ENCODE assay signal across 20 cellular contexts in the genomic region with DNA sequence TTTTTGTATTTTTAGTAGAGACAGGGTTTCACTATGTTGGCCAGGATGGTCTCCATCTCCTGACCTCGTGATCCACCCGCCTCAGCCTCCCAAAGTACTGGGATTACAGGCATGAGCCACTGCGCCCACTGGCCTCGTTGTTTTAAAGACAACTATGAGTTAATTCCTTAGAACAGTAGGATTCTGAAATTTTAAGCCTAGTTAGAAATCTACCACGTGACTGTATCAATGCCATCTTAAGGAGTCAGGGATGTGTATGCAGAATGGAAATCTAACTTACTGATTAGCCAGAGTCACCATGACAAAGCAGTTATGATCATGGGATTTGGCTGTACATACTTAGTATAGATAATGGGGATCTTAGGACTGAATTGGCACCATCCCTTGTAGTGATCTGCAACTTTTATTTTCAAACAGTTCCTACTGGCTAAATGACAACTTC. TPM values are rescaled to one million over a fixed set of nuclear protein-coding genes. Genes with fewer than 3 reads are reported as not detected.
DNase-seq lines count a peak whose midpoint lies in the region; ATAC-seq, FAIRE-seq and TF ChIP-seq lines count a peak whose summit lies in the region.
"Had no signal": no experiment of that assay in that cellular context is flagged by ENCODE, and none has a peak within 500 bp of the region (broad histone marks: within the 10 kb centered on the region; RNA-seq: fewer than 3 reads in every experiment).

No MANE protein-coding gene starts in this region.

- no peak for TF ChIP-seq POLR2A in body of pancreas (IDR thresholded peaks at IDR 0.05)

- peaks cover 53% of the 10 kb centered on the region for H3K36me3 Mint-ChIP-seq in activated T-cell treated with anti-CD3 and anti-CD28 coated beads, Interleukin-2, amount 50 U/mL, for 24 hours (ENCODE audit: low read depth)
- H3K36me3 Mint-ChIP-seq in activated T-cell treated with anti-CD3 and anti-CD28 coated beads, Interleukin-2, amount 50 U/mL, for 4 hours (ENCODE audit: insufficient read depth) = peaks cover 11% of the 10 kb centered on the region

- no peak for ATAC-seq in activated T-cell treated with anti-CD3 and anti-CD28 coated beads, Interleukin-2, amount 50 U/mL, for 4 hours
- ATAC-seq in body of pancreas = no peak
- ATAC-seq: left cardiac atrium had no signal

- DNase-seq in activated T-cell treated with anti-CD3 and anti-CD28 coated beads, Interleukin-2, amount 50 U/mL, for 24 hours = no peak
- DNase-seq in activated T-cell treated with anti-CD3 and anti-CD28 coated beads, Interleukin-2, amount 50 U/mL, for 4 hours = no peak
- DNase-seq in RWPE1 (ENCODE audit: low spot score) = no peak
- peak; percentile 71 for DNase-seq in fibroblast of gingiva (ENCODE audit: low read depth)
- DNase-seq in retinal pigment epithelial cell (ENCODE audit: low read depth) = peak; percentile 35
- DNase-seq in HTR-8/SVneo (ENCODE audit: insufficient read length, low spot score) = no peak
- DNase-seq in GDM1 (lab: John Stamatoyannopoulos, UW) = no peak
- no peak for DNase-seq in body of pancreas
- DNase-seq: amygdala, hippocampal formation, left cardiac atrium, NCI-H2029, NCI-H526, substantia nigra had no signal

- H3K9me3 Mint-ChIP-seq in activated T-cell treated with anti-CD3 and anti-CD28 coated beads, Interleukin-2, amount 50 U/mL, for 24 hours = no peaks in the 10 kb centered on the region
- H3K9me3 Mint-ChIP-seq in activated T-cell treated with anti-CD3 and anti-CD28 coated beads, Interleukin-2, amount 50 U/mL, for 4 hours = no peaks in the 10 kb centered on the region

- POLR2A ChIA-PET in RWPE1 (lab: Yijun Ruan, JAX; ENCODE audit: low non-redundant PET) = no interaction called here

- H3K36me3 ChIP-seq in body of pancreas (replicated peaks in 1 of 2; ENCODE audit: insufficient read depth in 1 of 2, low read depth in 2 of 2) = peaks cover 0 to 5% of the 10 kb centered on the region in 2 donors

- no peaks in the 10 kb centered on the region for H3K9me3 ChIP-seq in body of pancreas

- no peak overlapping the region for H3K4me3 Mint-ChIP-seq in activated T-cell treated with anti-CD3 and anti-CD28 coated beads, Interleukin-2, amount 50 U/mL, for 24 hours
- no peak overlapping the region for H3K4me3 Mint-ChIP-seq in activated T-cell treated with anti-CD3 and anti-CD28 coated beads, Interleukin-2, amount 50 U/mL, for 4 hours

- intact Hi-C loops in body of pancreas (cut with DNase I) = no loop called here

- peak overlapping the region; percentile 56 for H3K27ac ChIP-seq in RWPE1
- H3K27ac ChIP-seq in body of pancreas = no peak overlapping the region
- H3K27ac ChIP-seq: epithelial cell of prostate had no signal

- WGBS in body of pancreas, 2 donors = 83 to 84% methylated on average over 5 of the region's 5 CpGs

- H3K27ac Mint-ChIP-seq in activated T-cell treated with anti-CD3 and anti-CD28 coated beads, Interleukin-2, amount 50 U/mL, for 24 hours = peak overlapping the region; percentile 15

- no peak for FAIRE-seq in HTR-8/SVneo (lab: Jason Lieb, UNC)
- FAIRE-seq: colon, RCC 7860 had no signal

- no peaks in the 10 kb centered on the region for H3K27me3 Mint-ChIP-seq in activated T-cell treated with anti-CD3 and anti-CD28 coated beads, Interleukin-2, amount 50 U/mL, for 24 hours
- no peaks in the 10 kb centered on the region for H3K27me3 Mint-ChIP-seq in activated T-cell treated with anti-CD3 and anti-CD28 coated beads, Interleukin-2, amount 50 U/mL, for 4 hours (ENCODE audit: low read depth)

- H3K27me3 ChIP-seq in body of pancreas = no peaks in the 10 kb centered on the region

- TF ChIP-seq CTCF in RWPE1 (conservative IDR thresholded peaks at IDR 0.05; ENCODE audit: low read depth) (no peak), retinal pigment epithelial cell (conservative IDR thresholded peaks at IDR 0.05; ENCODE audit: low read depth, low read length) (no peak), body of pancreas (IDR thresholded peaks at IDR 0.05) (no peak)

- H3K4me3 ChIP-seq in retinal pigment epithelial cell (ENCODE audit: low read length) (no peak overlapping the region), body of pancreas (no peak overlapping the region)

- H3K4me1 ChIP-seq in body of pancreas = peaks cover 26% of the 10 kb centered on the region

- peaks cover 39% of the 10 kb centered on the region for H3K4me1 Mint-ChIP-seq in activated T-cell treated with anti-CD3 and anti-CD28 coated beads, Interleukin-2, amount 50 U/mL, for 24 hours (ENCODE audit: low read depth)
- peaks cover 33% of the 10 kb centered on the region for H3K4me1 Mint-ChIP-seq in activated T-cell treated with anti-CD3 and anti-CD28 coated beads, Interleukin-2, amount 50 U/mL, for 4 hours (ENCODE audit: low read depth)

- CTCF ChIA-PET in RWPE1 (lab: Yijun Ruan, JAX) = no interaction called here

RNA-seq across cellular contexts. Expression of gene CEP20, which starts 2.8 kb away (rescaled TPM):
- 10 to 100 TPM; 41.6 to 50.2 (median 44.6) TPM for total RNA-seq in activated T-cell treated with anti-CD3 and anti-CD28 coated beads, Interleukin-2, amount 50 U/mL, for 4 hours
- 10 to 100 TPM; 17.5 to 21.3 TPM for total RNA-seq in body of pancreas

RNA-seq across cellular contexts. Expression of gene MYH11, which starts 28.8 kb away (rescaled TPM):
- total RNA-seq in activated T-cell treated with anti-CD3 and anti-CD28 coated beads, Interleukin-2, amount 50 U/mL, for 4 hours = under 1 TPM; 0.33 to 0.55 (median 0.33) TPM
- 10 to 100 TPM; 14.2 to 19.7 TPM for total RNA-seq in body of pancreas
- total RNA-seq: A172, G401, pulmonary artery endothelial cell had no signal

Comparison
In these comparisons a context has a peak if more than half of its experiments do, and no peak if none do; other contexts are left out.
1. DNase-seq: peak in fibroblast of gingiva (single experiment) and retinal pigment epithelial cell (single experiment); none in activated T-cell treated with anti-CD3 and anti-CD28 coated beads, Interleukin-2, amount 50 U/mL, for 24 hours (single experiment), activated T-cell treated with anti-CD3 and anti-CD28 coated beads, Interleukin-2, amount 50 U/mL, for 4 hours (single experiment), RWPE1 (single experiment), HTR-8/SVneo (single experiment), GDM1 (single experiment) and body of pancreas (0 of 4).
2. RNA of gene MYH11, which starts 28.8 kb away (total RNA-seq): 14.2 to 19.7 TPM in body of pancreas; 0.33 to 0.55 TPM in activated T-cell treated with anti-CD3 and anti-CD28 coated beads, Interleukin-2, amount 50 U/mL, for 4 hours; every median in the first group is over 4 times any median in the second.